Comparison of ENCODE assay signal across 8 cellular contexts in the genomic region with DNA sequence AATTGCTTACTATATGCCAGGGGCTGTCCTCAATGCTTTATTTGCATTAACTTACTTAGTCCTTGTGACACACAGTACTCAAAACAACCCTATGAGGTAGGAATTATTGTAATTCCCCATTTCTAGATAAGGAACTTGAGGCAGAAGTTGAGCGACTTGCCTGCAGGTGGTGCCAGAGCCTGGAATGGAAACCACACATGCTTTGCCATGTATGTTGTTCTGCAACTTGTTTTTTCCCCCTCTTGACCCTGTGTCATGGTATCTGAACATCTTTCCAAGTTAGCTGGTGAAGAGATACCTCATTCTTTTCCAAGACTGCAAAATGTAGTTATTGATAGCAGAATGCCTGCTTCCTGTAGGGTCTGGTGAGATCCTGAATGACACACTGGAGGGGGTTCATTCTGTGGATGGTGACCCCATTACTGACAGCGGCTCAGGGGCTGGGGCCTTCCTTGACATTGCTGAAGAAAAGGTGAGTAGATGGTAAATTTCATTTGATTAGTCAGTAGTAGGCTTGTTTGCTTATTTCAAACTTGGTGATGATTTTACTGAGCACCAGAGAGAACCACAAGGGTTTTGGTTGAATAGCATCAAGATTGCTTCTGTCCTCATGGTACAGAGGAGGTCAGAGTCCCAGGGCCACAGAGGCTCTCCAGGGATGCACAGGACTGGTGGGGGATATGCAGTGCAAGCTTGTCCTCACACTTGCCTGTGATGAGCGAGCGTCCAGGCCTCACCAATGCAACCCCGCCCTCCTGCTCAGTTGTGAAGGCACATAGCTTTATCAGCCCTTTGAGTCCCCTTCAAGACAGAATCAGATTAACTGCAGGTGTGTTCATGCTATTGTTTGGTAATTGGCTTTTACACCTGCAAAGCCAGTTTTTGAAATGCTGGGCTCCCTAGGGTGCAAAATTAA. TPM values are rescaled to one million over a fixed set of nuclear protein-coding genes. Genes with fewer than 3 reads are reported as not detected.
DNase-seq lines count a peak whose midpoint lies in the region; ATAC-seq, FAIRE-seq and TF ChIP-seq lines count a peak whose summit lies in the region.

No MANE protein-coding gene starts in this region.

- H3K9me3 Mint-ChIP-seq in nephron progenitor cell = no peaks in the 10 kb centered on the region

- H3K36me3 Mint-ChIP-seq in nephron progenitor cell (ENCODE audit: low read depth) = no peaks in the 10 kb centered on the region

- H3K27ac Mint-ChIP-seq in nephron progenitor cell = no peak overlapping the region

- H3K4me1 Mint-ChIP-seq in nephron progenitor cell = peaks cover 10% of the 10 kb centered on the region

- peak; percentile 85 for DNase-seq in ELR (ENCODE audit: low read depth)
- peak; percentile 41 for DNase-seq in NCI-H774 (lab: John Stamatoyannopoulos, UW)
- peak; percentile 68 for DNase-seq in activated CD8-positive, alpha-beta memory T cell treated with anti-CD3 and anti-CD28 coated beads for 24 hours
- no peak for DNase-seq in epithelial cell of proximal tubule (ENCODE audit: low read depth)
- peak; percentile 36 for DNase-seq in nephron progenitor cell
- peak; percentile 46 for DNase-seq in urothelium cell line (ENCODE audit: low spot score)

- H3K4me3 ChIP-seq in epithelial cell of proximal tubule (ENCODE audit: low read depth, low read length) = no peak overlapping the region

- peak; percentile 93 for TF ChIP-seq CTCF in epithelial cell of proximal tubule (conservative IDR thresholded peaks at IDR 0.05; ENCODE audit: low read depth, low read length)
- TF ChIP-seq CTCF in nephron progenitor cell (IDR thresholded peaks at IDR 0.05) = peak; percentile 62

- H3K27me3 Mint-ChIP-seq in nephron progenitor cell (ENCODE audit: low read depth, poor library complexity) = peaks cover 19% of the 10 kb centered on the region

- no peak overlapping the region for H3K4me3 Mint-ChIP-seq in nephron progenitor cell

- no peak for FAIRE-seq in urothelium cell line (lab: Jason Lieb, UNC)

- ATAC-seq in HG03108 (IDR thresholded peaks at IDR 0.05; ENCODE audit: unreplicated experiment) = peak; percentile 59
- no peak for ATAC-seq in HG02970 (IDR thresholded peaks at IDR 0.05; ENCODE audit: low FRiP score, unreplicated experiment)

RNA-seq across cellular contexts. Expression of a gene that starts 57.0 kb away (rescaled TPM):
- total RNA-seq in epithelial cell of proximal tubule = 0.06 and 0.22 TPM in 2 replicates
